ENCODE assay signal across 12 cellular contexts in genomic region chr15:67119238-67119846, GRCh38. TPM values are rescaled to one million over a fixed set of nuclear protein-coding genes. Genes with fewer than 3 reads are reported as not detected.
DNase-seq lines count a peak whose midpoint lies in the region; ATAC-seq, FAIRE-seq and TF ChIP-seq lines count a peak whose summit lies in the region.
"Had no signal": no experiment of that assay in that cellular context is flagged by ENCODE, and none has a peak within 500 bp of the region (broad histone marks: within the 10 kb centered on the region; RNA-seq: fewer than 3 reads in every experiment).

No MANE protein-coding gene starts in this region.

- H3K4me1 ChIP-seq in keratinocyte (ENCODE audit: control insufficient read depth, extremely low read depth, insufficient read depth, low read length) (peaks cover 70% of the 10 kb centered on the region), suprapubic skin (peaks cover 90% of the 10 kb centered on the region)

- peaks cover 5% of the 10 kb centered on the region for H3K9me3 Mint-ChIP-seq in activated CD4-positive, alpha-beta T cell treated with anti-CD3 and anti-CD28 coated beads, Interleukin-2, amount 10 ng/mL, durations not matched to agents 7 days and 5 days
- peaks cover 4 to 6% of the 10 kb centered on the region in 2 donors for H3K9me3 Mint-ChIP-seq in activated naive CD4-positive, alpha-beta T cell treated with anti-CD3 and anti-CD28 coated beads, Interleukin-2, amount 50 U/mL, for 72 hours

- H3K9ac ChIP-seq in keratinocyte (ENCODE audit: control insufficient read depth, extremely low read depth, insufficient read depth, low read length): no peak overlapping the region

- CTCF ChIA-PET in activated CD4-positive, alpha-beta T cell treated with anti-CD3 and anti-CD28 coated beads, Interleukin-2, amount 10 ng/mL, durations not matched to agents 7 days and 5 days (lab: Charles Lee): interaction anchor here (0.8 to 1.9 kb wide), 8 partner anchors 10 to 58 kb away, joined by 3 to 8 read pairs (median 3); no protein-coding TSS in a partner anchor

- H3K4me3 ChIP-seq in keratinocyte (ENCODE audit: control insufficient read depth in 2 of 3, extremely low read depth in 1 of 3, insufficient read depth in 2 of 3, low read depth in 1 of 3, low read length in 3 of 3) (no peak overlapping the region), suprapubic skin (no peak overlapping the region)

- H3K27ac ChIP-seq in keratinocyte (ENCODE audit: control insufficient read depth, insufficient read depth, low read length) (peak overlapping the region; percentile 89), suprapubic skin (peak overlapping the region; percentile 92)
- H3K27ac ChIP-seq: neutrophil had no signal

- TF ChIP-seq EP300 in suprapubic skin (IDR thresholded peaks at IDR 0.05): no peak

- peaks cover 98% of the 10 kb centered on the region for H3K4me1 Mint-ChIP-seq in activated CD4-positive, alpha-beta T cell treated with anti-CD3 and anti-CD28 coated beads, Interleukin-2, amount 10 ng/mL, durations not matched to agents 7 days and 5 days

- H3K9me3 ChIP-seq in keratinocyte (ENCODE audit: control insufficient read depth, low read depth, low read length) (no peaks in the 10 kb centered on the region), suprapubic skin (no peaks in the 10 kb centered on the region)
- H3K9me3 ChIP-seq: neutrophil had no signal

- H3K36me3 Mint-ChIP-seq in activated CD4-positive, alpha-beta T cell treated with anti-CD3 and anti-CD28 coated beads, Interleukin-2, amount 10 ng/mL, durations not matched to agents 7 days and 5 days (ENCODE audit: low read depth): peaks cover 62% of the 10 kb centered on the region
- H3K36me3 Mint-ChIP-seq in activated naive CD4-positive, alpha-beta T cell treated with anti-CD3 and anti-CD28 coated beads, Interleukin-2, amount 50 U/mL, for 72 hours: peaks cover 15 to 43% of the 10 kb centered on the region in 2 donors

- WGBS in suprapubic skin: 91% methylated on average over 6 of the region's 6 CpGs

- POLR2A ChIA-PET in activated CD4-positive, alpha-beta T cell treated with anti-CD3 and anti-CD28 coated beads, Interleukin-2, amount 10 ng/mL, durations not matched to agents 7 days and 5 days (lab: Charles Lee): no interaction called here

- no peaks in the 10 kb centered on the region for H4K20me1 ChIP-seq in keratinocyte (ENCODE audit: control insufficient read depth, extremely low read depth, insufficient read depth, low read length)

- FAIRE-seq in keratinocyte (lab: Jason Lieb, UNC): no peak

- H3K4me3 Mint-ChIP-seq in activated CD4-positive, alpha-beta T cell treated with anti-CD3 and anti-CD28 coated beads, Interleukin-2, amount 10 ng/mL, durations not matched to agents 7 days and 5 days: peak overlapping the region; percentile 2

- TF ChIP-seq CTCF in keratinocyte (optimal IDR thresholded peaks at IDR 0.05 in 1 of 3, IDR thresholded peaks at IDR 0.05 in 1 of 3, conservative IDR thresholded peaks at IDR 0.05 in 1 of 3; ENCODE audit: extremely low read depth in 1 of 3, insufficient read depth in 2 of 3, low read length in 3 of 3) (no peak), suprapubic skin (IDR thresholded peaks at IDR 0.05) (no peak)

- peaks cover 75% of the 10 kb centered on the region for H3K79me2 ChIP-seq in keratinocyte (ENCODE audit: control insufficient read depth, insufficient read depth, low read length)

- H3K27me3 Mint-ChIP-seq in activated CD4-positive, alpha-beta T cell treated with anti-CD3 and anti-CD28 coated beads, Interleukin-2, amount 10 ng/mL, durations not matched to agents 7 days and 5 days: no peaks in the 10 kb centered on the region

- no peaks in the 10 kb centered on the region for H3K9me1 ChIP-seq in keratinocyte (ENCODE audit: control insufficient read depth, extremely low read depth, insufficient read depth, low read length)

- no peak for DNase-seq in activated CD4-positive, alpha-beta T cell treated with anti-CD3 and anti-CD28 coated beads, Interleukin-2, amount 10 ng/mL, durations not matched to agents 7 days and 5 days
- no peak for DNase-seq in activated CD4-positive, alpha-beta T cell treated with anti-CD3 and anti-CD28 coated beads for 4 hours
- DNase-seq in activated naive CD4-positive, alpha-beta T cell treated with anti-CD3 and anti-CD28 coated beads, Interleukin-2, amount 50 U/mL, for 72 hours (ENCODE audit: low spot score in 2 of 2): no peak
- no peak for DNase-seq in keratinocyte (ENCODE audit: low read depth, low spot score)
- no peak for DNase-seq in suprapubic skin (ENCODE audit: low spot score in 2 of 2)
- no peak for DNase-seq in NCI-H1417 treated with DMSO at 0.1 percent for 48 hours (lab: John Stamatoyannopoulos, UW)
- DNase-seq in medulla oblongata (ENCODE audit: extremely low spot score): no peak
- DNase-seq: activated T-cell treated with anti-CD3 and anti-CD28 coated beads, Interleukin-2, amount 50 U/mL, for 48 hours; NCI-H146; T-helper 9 cell had no signal

- dilution Hi-C loops in keratinocyte (cut with MboI; ENCODE audit: extremely low pct_ligation_motif_present, low sequenced_read_pairs): no loop called here

- peak overlapping the region; percentile 81 for H3K27ac Mint-ChIP-seq in activated CD4-positive, alpha-beta T cell treated with anti-CD3 and anti-CD28 coated beads, Interleukin-2, amount 10 ng/mL, durations not matched to agents 7 days and 5 days
- H3K27ac Mint-ChIP-seq in activated naive CD4-positive, alpha-beta T cell treated with anti-CD3 and anti-CD28 coated beads, Interleukin-2, amount 50 U/mL, for 72 hours: peak overlapping the region; percentile 34 to 91

- H3K36me3 ChIP-seq in keratinocyte (ENCODE audit: control insufficient read depth in 2 of 2, extremely low read depth in 1 of 2, insufficient read depth in 2 of 2, low read length in 2 of 2) (peaks cover 2% of the 10 kb centered on the region in 2 experiments), suprapubic skin (no peaks in the 10 kb centered on the region)
- H3K36me3 ChIP-seq: neutrophil had no signal

- TF ChIP-seq POLR2A in suprapubic skin (IDR thresholded peaks at IDR 0.05): no peak

- H2AFZ ChIP-seq in keratinocyte (ENCODE audit: control insufficient read depth, low read length): no peak overlapping the region

- H3K27me3 ChIP-seq in keratinocyte (ENCODE audit: control insufficient read depth, extremely low read depth, insufficient read depth, low read length) (no peaks in the 10 kb centered on the region), suprapubic skin (no peaks in the 10 kb centered on the region)

- no peak for ATAC-seq in activated naive CD4-positive, alpha-beta T cell treated with anti-CD3 and anti-CD28 coated beads, Interleukin-2, amount 50 U/mL, for 72 hours
- ATAC-seq in HG03095 (IDR thresholded peaks at IDR 0.05; ENCODE audit: unreplicated experiment): no peak

- H3K4me2 ChIP-seq in keratinocyte (ENCODE audit: control insufficient read depth, extremely low read depth, insufficient read depth, low read depth, low read length): no peak overlapping the region

RNA-seq across cellular contexts. Expression of gene SMAD3, which starts 53.9 kb away (rescaled TPM):
- total RNA-seq in activated CD4-positive, alpha-beta T cell treated with anti-CD3 and anti-CD28 coated beads, Interleukin-2, amount 10 ng/mL, durations not matched to agents 7 days and 5 days: 10 to 100 TPM; 81.6 to 83.9 TPM
- total RNA-seq in activated naive CD4-positive, alpha-beta T cell treated with anti-CD3 and anti-CD28 coated beads, Interleukin-2, amount 50 U/mL, for 72 hours: 10 to 100 TPM; 15.4 to 75.9 TPM
- polyA plus RNA-seq in keratinocyte: 30.6 to 52.9 TPM (median 33.7 TPM) in 3 replicates
- polyA plus RNA-seq in keratinocyte (2011; ENCODE audit: low read depth): 8.1 TPM
- polyA plus RNA-seq in keratinocyte (2011; cell fraction: cytosol; rRNA removed): 23.9 and 26.7 TPM in 2 replicates
- polyA plus RNA-seq in keratinocyte (2011; cell fraction: nucleus; rRNA removed): 74.9 and 76.8 TPM in 2 replicates
- 26.5 and 44.9 TPM in 2 replicates for polyA plus RNA-seq in keratinocyte (2012; ENCODE audit: low replicate concordance)
- polyA minus RNA-seq in keratinocyte: 45.4 to 160 TPM (median 47.7 TPM) in 3 replicates
- polyA minus RNA-seq in keratinocyte (2011; cell fraction: cytosol; rRNA and poly(A)+ RNA removed): 23.8 TPM
- polyA minus RNA-seq in keratinocyte (2011; cell fraction: nucleus; rRNA and poly(A)+ RNA removed): 30.5 and 55.1 TPM in 2 replicates
- total RNA-seq in suprapubic skin: 10 to 100 TPM; 41.9 to 94.9 (median 56.1) TPM
